In genomic region chr20:48704761-48705160, GRCh38 we compare ENCODE assay signal across 28 cellular contexts.
DNase-seq lines count a peak whose midpoint lies in the region; ATAC-seq and TF ChIP-seq lines count a peak whose summit lies in the region.
"Had no signal": no experiment of that assay in that cellular context is flagged by ENCODE, and none has a peak within 500 bp of the region (broad histone marks: within the 10 kb centered on the region; RNA-seq: fewer than 3 reads in every experiment).

No MANE protein-coding gene starts in this region.

- POLR2A ChIA-PET in activated CD4-positive, alpha-beta memory T cell treated with anti-CD3 and anti-CD28 coated beads for 36 hours (lab: Charles Lee) = interaction anchor here (0.6 kb wide), 1 partner anchor 414 kb away, joined by 3 read pairs; no protein-coding TSS in a partner anchor
- POLR2A ChIA-PET in activated CD4-positive, alpha-beta memory T cell treated with anti-CD3 and anti-CD28 coated beads, Interleukin-2, amount 10 ng/mL, durations not matched to agents 7 days and 5 days (lab: Charles Lee) = interaction anchor here (1.1 to 4.1 kb wide), 2 partner anchors 11 to 137 kb away, joined by 3 to 17 read pairs; no protein-coding TSS in a partner anchor

- DNase-seq in activated CD4-positive, alpha-beta memory T cell treated with anti-CD3 and anti-CD28 coated beads for 36 hours = no peak
- DNase-seq in activated CD4-positive, alpha-beta memory T cell treated with anti-CD3 and anti-CD28 coated beads, Interleukin-2, amount 10 ng/mL, durations not matched to agents 7 days and 5 days = no peak
- DNase-seq in natural killer cell treated with Interleukin-12 subunit alpha and Interleukin-12 subunit beta and Interleukin-15 and Interleukin-18, amount 100 ng/mL, for 72 hours (ENCODE audit: low spot score) = peak; percentile 18
- no peak for DNase-seq in thoracic aorta (ENCODE audit: low spot score)
- no peak for DNase-seq in NOMO-1 treated with dmso at 0.1 percent for 144 hours (lab: John Stamatoyannopoulos, UW; ENCODE audit: unreplicated experiment)
- DNase-seq in NCI-H510A treated with DMSO at 0.1 percent for 48 hours (lab: John Stamatoyannopoulos, UW) = no peak
- DNase-seq in foreskin fibroblast = no peak
- DNase-seq: 8988T; activated CD4-positive, alpha-beta T cell treated with anti-CD3 and anti-CD28 coated beads, Interleukin-2, amount 10 ng/mL, durations not matched to agents 7 days and 5 days; activated CD8-positive, alpha-beta memory T cell treated with anti-CD3 and anti-CD28 coated beads, Interleukin-2, amount 50 U/mL, for 48 hours; activated naive CD8-positive, alpha-beta T cell treated with anti-CD3 and anti-CD28 coated beads, Interleukin-2, amount 10 ng/mL, durations not matched to agents 7 days and 5 days; DMS53; H9; IMR-90; naive B cell; NCI-H187 treated with DMSO at 0.1 percent for 48 hours; NCI-H524 treated with DMSO at 0.1 percent for 48 hours; NK-92 treated with Interleukin-12 subunit alpha and Interleukin-12 subunit beta, amount 100 ng/mL, for 24 hours; occipital lobe; small intestine; stimulated activated CD4-positive, alpha-beta T cell treated with anti-CD3 and anti-CD28 coated beads, Interleukin-1b, Interleukin-23, amount 100 ng/mL, for 48 hours; uterus; WERI-Rb-1 had no signal

- H3K4me3 Mint-ChIP-seq in activated CD4-positive, alpha-beta memory T cell treated with anti-CD3 and anti-CD28 coated beads for 36 hours = no peak overlapping the region
- H3K4me3 Mint-ChIP-seq in activated CD4-positive, alpha-beta memory T cell treated with anti-CD3 and anti-CD28 coated beads, Interleukin-2, amount 10 ng/mL, durations not matched to agents 7 days and 5 days = no peak overlapping the region
- H3K4me3 Mint-ChIP-seq in brain = no peak overlapping the region
- no peak overlapping the region for H3K4me3 Mint-ChIP-seq in natural killer cell treated with Interleukin-12 subunit alpha and Interleukin-12 subunit beta and Interleukin-15 and Interleukin-18, amount 100 ng/mL, for 72 hours
- H3K4me3 Mint-ChIP-seq: activated CD4-positive, alpha-beta T cell treated with anti-CD3 and anti-CD28 coated beads, Interleukin-2, amount 10 ng/mL, durations not matched to agents 7 days and 5 days; activated naive CD8-positive, alpha-beta T cell treated with anti-CD3 and anti-CD28 coated beads, Interleukin-2, amount 10 ng/mL, durations not matched to agents 7 days and 5 days; central memory CD8-positive, alpha-beta T cell; H9; mesothelial cell of epicardium; naive B cell; T-helper 2 cell treated with Interferon-gamma antibody and Interleukin-4, amounts not matched to agents 5 μg/mL and 100 μg/mL, for 36 hours had no signal

- H3K4me3 ChIP-seq in thoracic aorta = no peak overlapping the region
- no peak overlapping the region for H3K4me3 ChIP-seq in foreskin fibroblast (ENCODE audit: low read depth in 1 of 2, low read length in 2 of 2)
- H3K4me3 ChIP-seq: PC-9, uterus had no signal

- no peaks in the 10 kb centered on the region for H3K9me3 ChIP-seq in thoracic aorta
- H3K9me3 ChIP-seq: uterus had no signal

- peaks cover 2% of the 10 kb centered on the region for H3K36me3 ChIP-seq in thoracic aorta
- H3K36me3 ChIP-seq: uterus had no signal

- peak overlapping the region; percentile 65 to 78 for H3K27ac ChIP-seq in thoracic aorta
- H3K27ac ChIP-seq: PC-9, uterus, WERI-Rb-1 had no signal

- no peak for TF ChIP-seq CTCF in brain (conservative IDR thresholded peaks at IDR 0.05)
- TF ChIP-seq CTCF in thoracic aorta (IDR thresholded peaks at IDR 0.05) = no peak
- TF ChIP-seq CTCF in foreskin fibroblast (IDR thresholded peaks at IDR 0.05; ENCODE audit: low read depth, low read length) = no peak

- no peaks in the 10 kb centered on the region for H3K27me3 Mint-ChIP-seq in activated CD4-positive, alpha-beta memory T cell treated with anti-CD3 and anti-CD28 coated beads for 36 hours
- H3K27me3 Mint-ChIP-seq in activated CD4-positive, alpha-beta memory T cell treated with anti-CD3 and anti-CD28 coated beads, Interleukin-2, amount 10 ng/mL, durations not matched to agents 7 days and 5 days = no peaks in the 10 kb centered on the region
- no peaks in the 10 kb centered on the region for H3K27me3 Mint-ChIP-seq in brain
- no peaks in the 10 kb centered on the region for H3K27me3 Mint-ChIP-seq in natural killer cell treated with Interleukin-12 subunit alpha and Interleukin-12 subunit beta and Interleukin-15 and Interleukin-18, amount 100 ng/mL, for 72 hours
- H3K27me3 Mint-ChIP-seq: activated CD4-positive, alpha-beta T cell treated with anti-CD3 and anti-CD28 coated beads, Interleukin-2, amount 10 ng/mL, durations not matched to agents 7 days and 5 days; activated naive CD8-positive, alpha-beta T cell treated with anti-CD3 and anti-CD28 coated beads, Interleukin-2, amount 10 ng/mL, durations not matched to agents 7 days and 5 days; central memory CD8-positive, alpha-beta T cell; naive B cell had no signal

- CTCF ChIA-PET in activated CD4-positive, alpha-beta memory T cell treated with anti-CD3 and anti-CD28 coated beads for 36 hours (lab: Charles Lee) = no interaction called here
- CTCF ChIA-PET in activated CD4-positive, alpha-beta memory T cell treated with anti-CD3 and anti-CD28 coated beads, Interleukin-2, amount 10 ng/mL, durations not matched to agents 7 days and 5 days (lab: Charles Lee) = interaction anchor here (0.7 to 1.4 kb wide), 2 partner anchors 122 to 1076 kb away, joined by 3 read pairs; no protein-coding TSS in a partner anchor

- H3K9me3 Mint-ChIP-seq in activated CD4-positive, alpha-beta memory T cell treated with anti-CD3 and anti-CD28 coated beads for 36 hours = no peaks in the 10 kb centered on the region
- no peaks in the 10 kb centered on the region for H3K9me3 Mint-ChIP-seq in activated CD4-positive, alpha-beta memory T cell treated with anti-CD3 and anti-CD28 coated beads, Interleukin-2, amount 10 ng/mL, durations not matched to agents 7 days and 5 days
- no peaks in the 10 kb centered on the region for H3K9me3 Mint-ChIP-seq in brain
- H3K9me3 Mint-ChIP-seq in natural killer cell treated with Interleukin-12 subunit alpha and Interleukin-12 subunit beta and Interleukin-15 and Interleukin-18, amount 100 ng/mL, for 72 hours = peaks cover under 1% of the 10 kb centered on the region
- H3K9me3 Mint-ChIP-seq: activated CD4-positive, alpha-beta T cell treated with anti-CD3 and anti-CD28 coated beads, Interleukin-2, amount 10 ng/mL, durations not matched to agents 7 days and 5 days; activated naive CD8-positive, alpha-beta T cell treated with anti-CD3 and anti-CD28 coated beads, Interleukin-2, amount 10 ng/mL, durations not matched to agents 7 days and 5 days; central memory CD8-positive, alpha-beta T cell; H9; mesothelial cell of epicardium; naive B cell; T-helper 2 cell treated with Interferon-gamma antibody and Interleukin-4, amounts not matched to agents 5 μg/mL and 100 μg/mL, for 36 hours had no signal

- H3K36me3 Mint-ChIP-seq in activated CD4-positive, alpha-beta memory T cell treated with anti-CD3 and anti-CD28 coated beads for 36 hours = peaks cover 39% of the 10 kb centered on the region
- H3K36me3 Mint-ChIP-seq in activated CD4-positive, alpha-beta memory T cell treated with anti-CD3 and anti-CD28 coated beads, Interleukin-2, amount 10 ng/mL, durations not matched to agents 7 days and 5 days (ENCODE audit: low read depth) = peaks cover 90% of the 10 kb centered on the region
- peaks cover 13% of the 10 kb centered on the region for H3K36me3 Mint-ChIP-seq in brain
- H3K36me3 Mint-ChIP-seq in natural killer cell treated with Interleukin-12 subunit alpha and Interleukin-12 subunit beta and Interleukin-15 and Interleukin-18, amount 100 ng/mL, for 72 hours = peaks cover 20% of the 10 kb centered on the region
- H3K36me3 Mint-ChIP-seq: mesothelial cell of epicardium had no signal

- H3K4me1 ChIP-seq in thoracic aorta (ENCODE audit: control insufficient read depth in 1 of 2, low read depth in 2 of 2) = peaks cover 54 to 85% of the 10 kb centered on the region in 2 donors
- H3K4me1 ChIP-seq: uterus had no signal

- peak overlapping the region; percentile 43 for H3K27ac Mint-ChIP-seq in activated CD4-positive, alpha-beta memory T cell treated with anti-CD3 and anti-CD28 coated beads for 36 hours
- no peak overlapping the region for H3K27ac Mint-ChIP-seq in activated CD4-positive, alpha-beta memory T cell treated with anti-CD3 and anti-CD28 coated beads, Interleukin-2, amount 10 ng/mL, durations not matched to agents 7 days and 5 days
- peak overlapping the region; percentile 17 to 95 (median 92) for H3K27ac Mint-ChIP-seq in brain
- H3K27ac Mint-ChIP-seq in natural killer cell treated with Interleukin-12 subunit alpha and Interleukin-12 subunit beta and Interleukin-15 and Interleukin-18, amount 100 ng/mL, for 72 hours = peak overlapping the region; percentile 87 to 90
- H3K27ac Mint-ChIP-seq: mesothelial cell of epicardium had no signal

- intact Hi-C loops in activated CD4-positive, alpha-beta memory T cell treated with anti-CD3 and anti-CD28 coated beads for 36 hours (cut with micrococcal nuclease) = no loop called here

- no peak for ATAC-seq in natural killer cell treated with Interleukin-12 subunit alpha and Interleukin-12 subunit beta and Interleukin-15 and Interleukin-18, amount 100 ng/mL, for 72 hours
- ATAC-seq in thoracic aorta (ENCODE audit: insufficient number of reproducible peaks, low FRiP score, low read depth) = no peak

- peaks cover 43% of the 10 kb centered on the region for H3K4me1 Mint-ChIP-seq in activated CD4-positive, alpha-beta memory T cell treated with anti-CD3 and anti-CD28 coated beads for 36 hours (ENCODE audit: low read depth)
- H3K4me1 Mint-ChIP-seq in activated CD4-positive, alpha-beta memory T cell treated with anti-CD3 and anti-CD28 coated beads, Interleukin-2, amount 10 ng/mL, durations not matched to agents 7 days and 5 days = peaks cover 52% of the 10 kb centered on the region
- H3K4me1 Mint-ChIP-seq in brain = peaks cover 66% of the 10 kb centered on the region
- peaks cover 66 to 68% of the 10 kb centered on the region in 2 donors for H3K4me1 Mint-ChIP-seq in natural killer cell treated with Interleukin-12 subunit alpha and Interleukin-12 subunit beta and Interleukin-15 and Interleukin-18, amount 100 ng/mL, for 72 hours (ENCODE audit: low read depth in 2 of 2)

- H3K27me3 ChIP-seq in thoracic aorta (replicated peaks; ENCODE audit: insufficient read depth) = no peaks in the 10 kb centered on the region
- H3K27me3 ChIP-seq: uterus had no signal
